In genomic region chr6:122789862-122790739, GRCh38 we compare ENCODE assay signal across 8 cellular contexts. TPM values are rescaled to one million over a fixed set of nuclear protein-coding genes. Genes with fewer than 3 reads are reported as not detected.
A peak's percentile ranks its signal among the peaks of the same experiment; 100 is the strongest.
DNase-seq lines count a peak whose midpoint lies in the region; ATAC-seq, FAIRE-seq and TF ChIP-seq lines count a peak whose summit lies in the region.

No MANE protein-coding gene starts in this region.

- peak overlapping the region; percentile 90 for H3K9ac ChIP-seq in astrocyte (ENCODE audit: low read length)

- H3K36me3 ChIP-seq in astrocyte (ENCODE audit: insufficient read depth, low read length) (no peaks in the 10 kb centered on the region), gastrocnemius medialis (no peaks in the 10 kb centered on the region)

- no peaks in the 10 kb centered on the region for H4K20me1 ChIP-seq in astrocyte (ENCODE audit: insufficient read depth, low read length)

- in situ Hi-C loops in gastrocnemius medialis (cut with MboI; ENCODE audit: low sequenced_read_pairs in 4 of 4): no loop called here

- TF ChIP-seq POLR2A in gastrocnemius medialis (IDR thresholded peaks at IDR 0.05): peak in 1 of 2 donors; percentile 14

- ATAC-seq in GM18870 (IDR thresholded peaks at IDR 0.05; ENCODE audit: unreplicated experiment): peak; percentile 57
- ATAC-seq in HG03064 (IDR thresholded peaks at IDR 0.05; ENCODE audit: low read depth, unreplicated experiment): peak; percentile 41
- ATAC-seq in gastrocnemius medialis: peak; percentile 45 to 52

- peaks cover 14% of the 10 kb centered on the region for H3K79me2 ChIP-seq in astrocyte (ENCODE audit: insufficient read depth, low read length)

- peak overlapping the region; percentile 96 for H2AFZ ChIP-seq in astrocyte (ENCODE audit: low read depth, low read length)

- TF ChIP-seq CTCF in astrocyte (IDR thresholded peaks at IDR 0.05; ENCODE audit: insufficient read depth, low read depth, low read length): no peak
- no peak for TF ChIP-seq CTCF in gastrocnemius medialis (IDR thresholded peaks at IDR 0.05 in 4 of 5, conservative IDR thresholded peaks at IDR 0.05 in 1 of 5)

- FAIRE-seq in astrocyte (lab: Jason Lieb, UNC): no peak

- H3K9me3 Mint-ChIP-seq in astrocyte (ENCODE audit: unreplicated experiment): no peaks in the 10 kb centered on the region

- H3K4me1 ChIP-seq in astrocyte (ENCODE audit: insufficient read depth, low read length): peaks cover 18% of the 10 kb centered on the region
- peaks cover 36 to 45% of the 10 kb centered on the region in 2 donors for H3K4me1 ChIP-seq in gastrocnemius medialis

- no peaks in the 10 kb centered on the region for H3K36me3 Mint-ChIP-seq in astrocyte (ENCODE audit: low read depth, unreplicated experiment)

- no peaks in the 10 kb centered on the region for H3K4me1 Mint-ChIP-seq in astrocyte (ENCODE audit: low read depth, unreplicated experiment)

- H3K27me3 ChIP-seq in astrocyte (ENCODE audit: insufficient read depth, low read length): no peaks in the 10 kb centered on the region
- no peaks in the 10 kb centered on the region for H3K27me3 ChIP-seq in gastrocnemius medialis

- H3K9me3 ChIP-seq in astrocyte (ENCODE audit: insufficient read depth, low read depth, low read length) (no peaks in the 10 kb centered on the region), iPS-18c (ENCODE audit: control insufficient read depth, insufficient read depth, low read length) (no peaks in the 10 kb centered on the region), gastrocnemius medialis (no peaks in the 10 kb centered on the region)

- H3K27ac Mint-ChIP-seq in astrocyte (ENCODE audit: unreplicated experiment): peak overlapping the region; percentile 98

- H3K27ac ChIP-seq in astrocyte (ENCODE audit: low read depth, low read length) (peak overlapping the region; percentile 87), gastrocnemius medialis (peak overlapping the region; percentile 93 to 98 (median 96))

- peak; percentile 34 for DNase-seq in CD1c-positive myeloid dendritic cell (ENCODE audit: extremely low spot score)
- DNase-seq in NCI-H526 treated with DMSO at 0.1 percent for 48 hours (lab: John Stamatoyannopoulos, UW): peak; percentile 80
- peak; percentile 30 for DNase-seq in astrocyte (ENCODE audit: low read depth)
- DNase-seq in gastrocnemius medialis: no peak
- DNase-seq in COLO829 (ENCODE audit: low spot score): no peak

- H3K4me3 ChIP-seq in astrocyte (ENCODE audit: insufficient read depth, low read depth, low read length): peak overlapping the region; percentile 93
- H3K4me3 ChIP-seq in iPS-18c (ENCODE audit: insufficient read depth, low read depth, low read length): peak overlapping the region; percentile 75
- H3K4me3 ChIP-seq in gastrocnemius medialis: peak overlapping the region; percentile 61 to 94 (median 80)

- peak overlapping the region; percentile 85 for H3K4me3 Mint-ChIP-seq in astrocyte (ENCODE audit: unreplicated experiment)

- peak overlapping the region; percentile 96 for H3K4me2 ChIP-seq in astrocyte (ENCODE audit: low read length)

- intact Hi-C loops in gastrocnemius medialis (cut with DNase I; ENCODE audit: low total_unique reads): loop anchor here (1.0 to 10.0 kb wide), 5 partner anchors 8 to 388 kb away; no protein-coding TSS in a partner anchor

- H3K27me3 Mint-ChIP-seq in astrocyte (ENCODE audit: low read depth, unreplicated experiment): peaks cover 2% of the 10 kb centered on the region

RNA-seq across cellular contexts. Expression of gene SMPDL3A, which starts 1.0 kb away (rescaled TPM):
- total RNA-seq in astrocyte: 6.9 and 7.3 TPM in 2 replicates
- 10 to 100 TPM; 18.4 to 38.4 (median 32.6) TPM for total RNA-seq in gastrocnemius medialis

RNA-seq across cellular contexts. Expression of gene FABP7, which starts 10.6 kb away (rescaled TPM):
- 0.43 and 1.1 TPM in 2 replicates for total RNA-seq in astrocyte
- 10 to 100 TPM in 1 of 4 donors, 1 to 10 TPM in 2, under 1 TPM in 1; 0.51 to 21.0 (median 5.9) TPM for total RNA-seq in gastrocnemius medialis

Comparison
In these comparisons a context has a peak if more than half of its experiments do, and no peak if none do; other contexts are left out.
1. DNase-seq: peak in CD1c-positive myeloid dendritic cell (single experiment), NCI-H526 treated with DMSO at 0.1 percent for 48 hours (single experiment) and astrocyte (single experiment); none in gastrocnemius medialis (0 of 2) and COLO829 (single experiment).
2. Peak in every context shown above with its lines, with median percentiles within 50 percentile points of each other: ATAC-seq and H3K4me3 ChIP-seq.